In the genomic region with DNA sequence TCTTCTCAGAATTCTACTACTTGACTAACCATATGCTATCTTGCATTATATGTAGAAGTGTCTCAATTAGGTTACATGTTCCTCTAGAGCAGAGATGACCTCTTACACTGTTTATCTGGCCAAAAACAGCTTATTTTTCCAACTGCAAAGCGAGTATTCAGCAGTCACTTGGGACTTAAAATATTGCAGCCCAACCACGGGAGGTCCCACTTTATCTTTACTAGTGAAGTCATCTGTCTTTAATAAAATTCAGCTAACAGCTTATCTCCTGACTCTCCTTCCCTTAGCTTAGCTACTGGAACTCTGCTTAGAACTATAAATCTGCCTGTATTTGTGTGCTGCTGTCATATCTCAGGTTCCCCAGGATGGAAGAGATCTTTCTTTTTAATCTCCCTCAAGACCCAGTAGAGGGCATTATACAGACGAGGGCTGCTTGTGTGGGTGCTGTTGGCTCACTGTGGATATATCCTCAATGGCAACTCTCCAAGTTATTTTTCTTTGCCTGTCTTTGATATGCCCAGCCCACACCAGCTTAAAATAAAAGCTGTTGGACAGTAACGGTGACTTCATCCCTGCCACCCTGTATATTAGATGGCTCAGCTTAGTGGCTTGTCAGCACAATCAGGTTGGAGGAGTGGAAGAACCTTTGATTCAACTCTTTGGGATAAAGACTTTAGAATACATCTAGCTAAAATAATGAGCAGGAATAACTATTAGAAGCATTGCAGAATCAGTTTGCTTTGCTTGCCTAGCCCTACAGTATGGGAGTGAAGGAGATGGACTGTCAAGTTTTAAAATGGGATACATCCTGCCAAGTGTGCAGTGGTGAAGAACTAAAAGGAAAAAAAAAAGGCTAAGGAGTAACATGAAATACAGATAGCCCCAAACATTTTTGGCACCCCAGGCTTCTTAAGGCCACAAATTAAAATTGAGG, we compare ENCODE assay signal across 1 cellular context.
A peak's percentile ranks its signal among the peaks of the same experiment; 100 is the strongest.
TF ChIP-seq lines count a peak whose summit lies in the region.

No MANE protein-coding gene starts in this region.

TF ChIP-seq in SK-N-SH, 30 proteins besides CTCF, POLR2A, EP300 and RAD21 (continued from another document):
- TF ChIP-seq USF1 (IDR thresholded peaks at IDR 0.05; ENCODE audit: borderline replicate concordance, low read depth) (no peak), SIN3A (IDR thresholded peaks at IDR 0.05; ENCODE audit: borderline replicate concordance, low read depth, low read length) (peak; percentile 21; the same call in 1 of the 2 replicates), POLR2AphosphoS5 (IDR thresholded peaks at IDR 0.05; ENCODE audit: low read depth, low read length) (no peak; the same call in 1 of the 2 replicates), FOXJ3 (CRISPR knock-in tag; IDR thresholded peaks at IDR 0.05) (no peak), FOSL2 (IDR thresholded peaks at IDR 0.05; ENCODE audit: borderline replicate concordance, low read depth) (no peak; the same call in 1 of the 2 replicates), TCF12 (IDR thresholded peaks at IDR 0.05) (peak; percentile 63)
- TF ChIP-seq, protein P1, sequence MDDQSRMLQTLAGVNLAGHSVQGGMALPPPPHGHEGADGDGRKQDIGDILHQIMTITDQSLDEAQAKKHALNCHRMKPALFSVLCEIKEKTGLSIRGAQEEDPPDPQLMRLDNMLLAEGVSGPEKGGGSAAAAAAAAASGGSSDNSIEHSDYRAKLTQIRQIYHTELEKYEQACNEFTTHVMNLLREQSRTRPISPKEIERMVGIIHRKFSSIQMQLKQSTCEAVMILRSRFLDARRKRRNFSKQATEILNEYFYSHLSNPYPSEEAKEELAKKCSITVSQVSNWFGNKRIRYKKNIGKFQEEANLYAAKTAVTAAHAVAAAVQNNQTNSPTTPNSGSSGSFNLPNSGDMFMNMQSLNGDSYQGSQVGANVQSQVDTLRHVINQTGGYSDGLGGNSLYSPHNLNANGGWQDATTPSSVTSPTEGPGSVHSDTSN (IDR thresholded peaks at IDR 0.05) = peak; percentile 70
TF ChIP-seq in SK-N-SH: peak in this region for 7.
